In genomic region chr11:59171508-59172322, GRCh38 we compare ENCODE assay signal across 8 cellular contexts. TPM values are rescaled to one million over a fixed set of nuclear protein-coding genes. Genes with fewer than 3 reads are reported as not detected.
DNase-seq lines count a peak whose midpoint lies in the region; ATAC-seq and TF ChIP-seq lines count a peak whose summit lies in the region.

DTX4 (plus strand) TSS chr11:59172132; CDS start chr11:59172596, 464 bp downstream.

- peak; percentile 87 for ATAC-seq in omental fat pad (ENCODE audit: low FRiP score)

- peak; percentile 94 for DNase-seq in GM03348 (ENCODE audit: low spot score)
- peak; percentile 94 for DNase-seq in H9
- peak; percentile 82 for DNase-seq in M059J (ENCODE audit: low read depth)
- peak; percentile 83 for DNase-seq in SK-MEL-5 (ENCODE audit: low read depth, low spot score)
- DNase-seq in activated naive CD4-positive, alpha-beta T cell treated with anti-CD3 and anti-CD28 coated beads, Interleukin-2, amount 50 U/mL, for 16 hours = peak; percentile 90
- DNase-seq in glomerular endothelial cell (ENCODE audit: extremely low read depth, low read depth, low spot score) = peak; percentile 58
- DNase-seq in omental fat pad (ENCODE audit: low spot score) = peak; percentile 91

- no peak within 1 kb of the TSS for H3K23ac ChIP-seq in H9 (ENCODE audit: insufficient read length, low read depth, low read length)

- H3K27ac ChIP-seq in H9 (ENCODE audit: insufficient read length, low read depth, low read length) (no peak within 1 kb of the TSS), temporal lobe (ENCODE audit: low read depth, low read length) (peak within 1 kb of the TSS; percentile 86)

- no peak within 1 kb of the TSS for H4K5ac ChIP-seq in H9 (ENCODE audit: insufficient read length, low read depth, low read length)

- H2AFZ ChIP-seq in H9 (ENCODE audit: low read length) = peak within 1 kb of the TSS; percentile 63

- peak within 1 kb of the TSS in 1 of 3 experiments; percentile 79; a peak in 1 of 7 replicates for H3K27ac Mint-ChIP-seq in H9

- no peak within 1 kb of the TSS for H2BK12ac ChIP-seq in H9 (ENCODE audit: insufficient read length, low read depth, low read length)

- H3K56ac ChIP-seq in H9 (ENCODE audit: insufficient read length, low read depth, low read length) = no peak within 1 kb of the TSS

- peak within 1 kb of the TSS; percentile 79 for H3K4me2 ChIP-seq in H9 (ENCODE audit: insufficient read depth, insufficient read length, low read length)

- no peaks in the 10 kb centered on the region; the same call in 1 of the 2 replicates for H3K4me1 ChIP-seq in H9 (ENCODE audit: insufficient read depth, low read length)

- H3K14ac ChIP-seq in H9 (ENCODE audit: insufficient read depth, low read length) = peak within 1 kb of the TSS; percentile 92

- H4K20me1 ChIP-seq in H9 (ENCODE audit: control insufficient read depth, insufficient read depth, insufficient read length) = no peaks in the 10 kb centered on the region

- peaks cover 0 to 1% (median under 1%) of the 10 kb centered on the region in 3 experiments; a peak in 1 of 7 replicates for H3K36me3 Mint-ChIP-seq in H9 (ENCODE audit: insufficient read depth in 1 of 3, low read depth in 3 of 3)

- no peak within 1 kb of the TSS for H4K91ac ChIP-seq in H9 (ENCODE audit: insufficient read length, low read depth, low read length)

- H3K27me3 Mint-ChIP-seq in H9 (ENCODE audit: low read depth) = peaks cover 2% of the 10 kb centered on the region

- H3K79me2 ChIP-seq in H9 (ENCODE audit: insufficient read depth, low read length) = no peaks in the 10 kb centered on the region

- WGBS in H9 (ENCODE audit: extremely low coverage, insufficient read length, low lambda C conversion rate) = no CpG with 5 or more reads among the region's 64 CpGs

- H3K4me1 Mint-ChIP-seq in H9 = peaks cover 22 to 29% of the 10 kb centered on the region in 2 experiments

- H2BK5ac ChIP-seq in H9 (ENCODE audit: insufficient read length, low read length) = no peak within 1 kb of the TSS

- no peak within 1 kb of the TSS for H2BK20ac ChIP-seq in H9 (ENCODE audit: low read depth, low read length, poor library complexity, severe bottlenecking)

- H3K79me1 ChIP-seq in H9 (ENCODE audit: insufficient read depth, low read depth, low read length, poor library complexity, severe bottlenecking) = no peaks in the 10 kb centered on the region

- no peak within 1 kb of the TSS for H4K8ac ChIP-seq in H9 (replicated peaks; ENCODE audit: insufficient read length, low read depth, low read length)

- in situ Hi-C loops in SK-MEL-5 (cut with HindIII; ENCODE audit: low pct_unique_long_range_greater_than_20kb, low sequenced_read_pairs) = no loop called here

- TF ChIP-seq CTCF in H9 (conservative IDR thresholded peaks at IDR 0.05) (peak; percentile 81), omental fat pad (IDR thresholded peaks at IDR 0.05) (peak in 2 of 3 donors; percentile 24 to 91)

- H3K27me3 ChIP-seq in H9 (ENCODE audit: insufficient read depth, low read length) = no peaks in the 10 kb centered on the region

- peak within 1 kb of the TSS; percentile 89 for H3K18ac ChIP-seq in H9 (ENCODE audit: insufficient read length, low read depth, low read length)

- H2BK120ac ChIP-seq in H9 (ENCODE audit: low read depth, low read length, poor library complexity, severe bottlenecking) = no peak within 1 kb of the TSS

- no peaks in the 10 kb centered on the region for H3K9me3 ChIP-seq in H9 (ENCODE audit: control insufficient read depth, low read depth, low read length)

- peak within 1 kb of the TSS; percentile 39 for H3T11ph ChIP-seq in H9 (ENCODE audit: low read length)

- H3K4ac ChIP-seq in H9 (ENCODE audit: low read depth, low read length) = no peak within 1 kb of the TSS; the same call in 1 of the 2 replicates

- H2BK15ac ChIP-seq in H9 (ENCODE audit: low read depth, low read length) = no peak within 1 kb of the TSS

- H3K9me3 Mint-ChIP-seq in H9 = 0 out of 5 replicates have a peak, but pooled peaks cover 0 to 2% of the 10 kb centered on the region in 2 experiments

- no peak within 1 kb of the TSS for H2AK5ac ChIP-seq in H9 (ENCODE audit: insufficient read length, low read length)

- H3K9ac ChIP-seq in H9 (ENCODE audit: extremely low read depth, insufficient read length, low read length) = peak within 1 kb of the TSS; percentile 77

- peak within 1 kb of the TSS in 1 of 2 experiments; percentile 94 for H3K4me3 Mint-ChIP-seq in H9

- peaks cover 18% of the 10 kb centered on the region for H3K23me2 ChIP-seq in H9 (ENCODE audit: insufficient read length, low read depth, low read length, poor library complexity, severe bottlenecking)

RNA-seq across cellular contexts. Expression of gene DTX4, which starts in this region (rescaled TPM):
- 13.0 and 13.9 TPM in 2 replicates for total RNA-seq in H9 (2021)
- total RNA-seq in M059J (2014; rRNA removed; shearing (Covaris generic)) = 0.37 and 0.39 TPM in 2 replicates
- 0.67 and 0.95 TPM in 2 replicates for total RNA-seq in SK-MEL-5 (2014; rRNA removed; shearing (Covaris generic))
- polyA plus RNA-seq in SK-MEL-5 (2015; cell fraction: cytosol; rRNA removed) = 3.5 TPM in 2 replicates
- 15.4 and 22.2 TPM in 2 replicates for polyA plus RNA-seq in SK-MEL-5 (2015; cell fraction: nucleus; rRNA removed)
- 1.2 and 1.8 TPM in 2 replicates for total RNA-seq in glomerular endothelial cell
- total RNA-seq in omental fat pad = 10 to 100 TPM; 12.0 to 75.6 (median 24.2) TPM
- total RNA-seq in temporal lobe = 41.1 TPM

Comparison
In these comparisons a context has a peak if more than half of its experiments do, and no peak if none do; other contexts are left out.
1. Peak in DNase-seq in M059J; RNA of the gene not detected or under 1 TPM.